In the genomic region with DNA sequence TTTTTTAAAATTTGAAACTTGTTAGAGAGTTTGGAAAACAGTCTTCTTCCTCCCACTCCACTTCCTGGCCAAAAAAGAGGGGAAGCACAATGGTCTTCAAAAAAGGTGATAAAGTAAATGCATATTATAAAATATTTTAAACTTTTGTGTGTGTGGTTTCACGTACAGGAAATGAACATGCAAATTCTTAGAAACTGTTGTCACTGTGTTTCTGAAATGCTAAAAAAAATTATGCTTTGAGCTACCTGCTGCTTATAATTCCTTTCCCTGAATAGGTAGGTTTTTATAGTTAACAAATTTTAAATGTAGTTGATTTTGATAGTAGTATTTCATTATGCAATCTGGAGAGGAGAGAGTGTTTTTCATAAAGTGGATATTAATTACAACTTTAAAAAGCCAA, we compare ENCODE assay signal across 7 cellular contexts. TPM values are rescaled to one million over a fixed set of nuclear protein-coding genes. Genes with fewer than 3 reads are reported as not detected.
DNase-seq lines count a peak whose midpoint lies in the region; ATAC-seq and TF ChIP-seq lines count a peak whose summit lies in the region.

No MANE protein-coding gene starts in this region.

- dilution Hi-C loops in mammary epithelial cell (cut with HindIII; ENCODE audit: low sequenced_read_pairs), result no loop called here

- H3K4me1 ChIP-seq in mammary epithelial cell (ENCODE audit: insufficient read depth, low read length), result peaks cover 6% of the 10 kb centered on the region

- H3K9me3 ChIP-seq in mammary epithelial cell (replicated peaks; ENCODE audit: insufficient read depth, low read length), result no peaks in the 10 kb centered on the region

- H4K20me1 ChIP-seq in mammary epithelial cell (ENCODE audit: insufficient read depth, low read length), result peaks cover 3% of the 10 kb centered on the region

- CTCF ChIA-PET in mammary epithelial cell (lab: Charles Lee; ENCODE audit: low non-redundant PET), result no interaction called here

- no TSS peak for BruUV-seq in mammary epithelial cell (replicated peaks; lab: Mats Ljungman, UMichigan)

- no peak for DNase-seq in GM12864 (ENCODE audit: low read depth)
- peak; percentile 20 for DNase-seq in NCI-H226
- DNase-seq in mammary epithelial cell, result no peak
- no peak for DNase-seq in neural crest cell (ENCODE audit: low read depth, low spot score)
- DNase-seq in mesenteric fat pad (ENCODE audit: low spot score), result no peak

- peaks cover 7% of the 10 kb centered on the region for H3K9me3 Mint-ChIP-seq in neural crest cell

- ATAC-seq in HG03469 (IDR thresholded peaks at IDR 0.05; ENCODE audit: unreplicated experiment) (no peak), HG03045 (IDR thresholded peaks at IDR 0.05; ENCODE audit: unreplicated experiment) (no peak)

- H2AFZ ChIP-seq in mammary epithelial cell (ENCODE audit: low read depth, low read length), result no peak overlapping the region

- WGBS in mammary epithelial cell (ENCODE audit: low coverage, missing lambda C conversion rate), result 45% methylated on average over 1 of the region's 1 CpG

- peak overlapping the region; percentile 38 for H3K9ac ChIP-seq in mammary epithelial cell (ENCODE audit: insufficient read depth, low read length)

- peaks cover 48% of the 10 kb centered on the region for H3K4me1 Mint-ChIP-seq in neural crest cell

- H3K27me3 Mint-ChIP-seq in neural crest cell (ENCODE audit: low read depth), result no peaks in the 10 kb centered on the region

- no peaks in the 10 kb centered on the region for H3K36me3 ChIP-seq in mammary epithelial cell (ENCODE audit: insufficient read depth, low read length)

- peaks cover 21% of the 10 kb centered on the region for H3K36me3 Mint-ChIP-seq in neural crest cell (ENCODE audit: low read depth)

- intact Hi-C loops in mammary epithelial cell (cut with micrococcal nuclease), result no loop called here

- peaks cover 93% of the 10 kb centered on the region for H3K79me2 ChIP-seq in mammary epithelial cell (ENCODE audit: insufficient read depth, low read length)

- H3K27me3 ChIP-seq in mammary epithelial cell (ENCODE audit: insufficient read depth, low read length), result no peaks in the 10 kb centered on the region

- peak overlapping the region; percentile 24 for H3K4me3 Mint-ChIP-seq in neural crest cell

- in situ Hi-C loops in mammary epithelial cell (cut with MboI; ENCODE audit: low sequenced_read_pairs in 2 of 2), result no loop called here

- peak overlapping the region; percentile 86 for H3K4me2 ChIP-seq in mammary epithelial cell (ENCODE audit: insufficient read depth, low read depth, low read length)

- peak overlapping the region; percentile 48; the same call in 1 of the 2 replicates for H3K4me3 ChIP-seq in GM12864 (ENCODE audit: low read depth, low read length)
- H3K4me3 ChIP-seq in mammary epithelial cell (replicated peaks in 1 of 3; ENCODE audit: insufficient read depth in 1 of 3, low read depth in 2 of 3, low read length in 3 of 3), result peak overlapping the region in 2 of 3 experiments; percentile 56 to 98

- H3K27ac ChIP-seq in mammary epithelial cell (ENCODE audit: insufficient read depth, low read depth, low read length), result no peak overlapping the region

- no peak overlapping the region for H3K27ac Mint-ChIP-seq in neural crest cell (ENCODE audit: unreplicated experiment)

- TF ChIP-seq CTCF in GM12864 (IDR thresholded peaks at IDR 0.05; ENCODE audit: low read depth, low read length, missing control alignments), result no peak
- TF ChIP-seq CTCF in mammary epithelial cell (conservative IDR thresholded peaks at IDR 0.05 in 1 of 2, IDR thresholded peaks at IDR 0.05 in 1 of 2; ENCODE audit: extremely low read depth in 1 of 2, insufficient read depth in 1 of 2, low read depth in 1 of 2, low read length in 2 of 2), result no peak
- TF ChIP-seq CTCF in neural crest cell (conservative IDR thresholded peaks at IDR 0.05), result no peak

RNA-seq across cellular contexts. Expression of a gene that starts 3.0 kb away (rescaled TPM):
- total RNA-seq in mammary epithelial cell, result 10 to 100 TPM; 25.7 to 33.3 TPM
- 15.7 TPM for polyA plus RNA-seq in mammary epithelial cell
- 28.0 TPM for polyA minus RNA-seq in mammary epithelial cell
- total RNA-seq in neural crest cell, result 43.2 and 44.1 TPM in 2 replicates
- total RNA-seq in mesenteric fat pad, result 40.0 TPM

RNA-seq across cellular contexts. Expression of a gene that starts 3.5 kb away (rescaled TPM):
- 10 to 100 TPM; 25.0 to 37.1 TPM for total RNA-seq in mammary epithelial cell
- 19.2 TPM for polyA plus RNA-seq in mammary epithelial cell
- polyA minus RNA-seq in mammary epithelial cell, result 74.1 TPM
- 30.6 and 30.7 TPM in 2 replicates for total RNA-seq in neural crest cell
- 21.8 TPM for total RNA-seq in mesenteric fat pad
